In genomic region chr11:3613998-3614741, GRCh38 we compare ENCODE assay signal across 11 cellular contexts. TPM values are rescaled to one million over a fixed set of nuclear protein-coding genes. Genes with fewer than 3 reads are reported as not detected.
DNase-seq lines count a peak whose midpoint lies in the region; ATAC-seq, FAIRE-seq and TF ChIP-seq lines count a peak whose summit lies in the region.
"Had no signal": no experiment of that assay in that cellular context is flagged by ENCODE, and none has a peak within 500 bp of the region (broad histone marks: within the 10 kb centered on the region; RNA-seq: fewer than 3 reads in every experiment).

No MANE protein-coding gene starts in this region.

- H3K36me3 ChIP-seq in astrocyte (ENCODE audit: insufficient read depth, low read length) (no peaks in the 10 kb centered on the region), psoas muscle (ENCODE audit: insufficient read depth in 1 of 2, low read depth in 1 of 2) (no peaks in the 10 kb centered on the region), body of pancreas (replicated peaks in 1 of 2; ENCODE audit: insufficient read depth in 1 of 2, low read depth in 2 of 2) (no peaks in the 10 kb centered on the region)
- H3K36me3 ChIP-seq: SJCRH30 had no signal

- H3K9me3 Mint-ChIP-seq in astrocyte (ENCODE audit: unreplicated experiment), result peaks cover 2% of the 10 kb centered on the region

- H3K4me1 ChIP-seq in astrocyte (ENCODE audit: insufficient read depth, low read length), result no peaks in the 10 kb centered on the region
- peaks cover 18% of the 10 kb centered on the region for H3K4me1 ChIP-seq in psoas muscle
- no peaks in the 10 kb centered on the region for H3K4me1 ChIP-seq in body of pancreas

- H3K9me3 ChIP-seq in astrocyte (ENCODE audit: insufficient read depth, low read depth, low read length) (no peaks in the 10 kb centered on the region), psoas muscle (peaks cover 4% of the 10 kb centered on the region), body of pancreas (no peaks in the 10 kb centered on the region)

- TF ChIP-seq POLR2A in body of pancreas (IDR thresholded peaks at IDR 0.05), result no peak

- H3K9ac ChIP-seq in astrocyte (ENCODE audit: low read length), result no peak overlapping the region

- intact Hi-C loops in psoas muscle (cut with DNase I), result loop anchor here in 1 of 2 donors (2.0 kb wide), 1 partner anchor 29 kb away; no protein-coding TSS in a partner anchor
- intact Hi-C loops in body of pancreas (cut with DNase I), result no loop called here

- no peak for FAIRE-seq in astrocyte (lab: Jason Lieb, UNC)

- DNase-seq in DMS79 treated with DMSO at 0.1 percent for 48 hours (lab: John Stamatoyannopoulos, UW), result peak; percentile 28
- no peak for DNase-seq in DMS79 (lab: John Stamatoyannopoulos, UW)
- peak; percentile 59 to 60 for DNase-seq in Kasumi-1 (lab: John Stamatoyannopoulos, UW)
- no peak for DNase-seq in astrocyte (ENCODE audit: low read depth)
- DNase-seq in psoas muscle, result no peak
- DNase-seq in body of pancreas, result no peak
- DNase-seq in LoVo (ENCODE audit: low spot score), result no peak
- no peak for DNase-seq in RWPE1 (ENCODE audit: low spot score)
- DNase-seq: nucleus accumbens had no signal

- 19 to 38% (median 22%) methylated on average over 10 of the region's 10 CpGs for WGBS in psoas muscle, 3 donors
- WGBS in body of pancreas, 2 donors, result 63 to 71% methylated on average over 10 of the region's 10 CpGs

- peaks cover 12% of the 10 kb centered on the region for H3K4me1 Mint-ChIP-seq in astrocyte (ENCODE audit: low read depth, unreplicated experiment)

- no peak overlapping the region for H2AFZ ChIP-seq in astrocyte (ENCODE audit: low read depth, low read length)

- H3K27me3 Mint-ChIP-seq in astrocyte (ENCODE audit: low read depth, unreplicated experiment), result peaks cover 14% of the 10 kb centered on the region

- peak overlapping the region; percentile 20 for H3K4me3 Mint-ChIP-seq in astrocyte (ENCODE audit: unreplicated experiment)

- H3K36me3 Mint-ChIP-seq in astrocyte (ENCODE audit: low read depth, unreplicated experiment), result no peaks in the 10 kb centered on the region

- POLR2A ChIA-PET in RWPE1 (lab: Yijun Ruan, JAX; ENCODE audit: low non-redundant PET), result no interaction called here

- CTCF ChIA-PET in RWPE1 (lab: Yijun Ruan, JAX), result no interaction called here

- H3K27me3 ChIP-seq in astrocyte (ENCODE audit: insufficient read depth, low read length), result no peaks in the 10 kb centered on the region
- H3K27me3 ChIP-seq in psoas muscle (ENCODE audit: insufficient read depth in 3 of 3, low read length in 2 of 3), result no peaks in the 10 kb centered on the region
- H3K27me3 ChIP-seq in body of pancreas, result no peaks in the 10 kb centered on the region
- H3K27me3 ChIP-seq: SJCRH30 had no signal

- TF ChIP-seq CTCF in astrocyte (IDR thresholded peaks at IDR 0.05; ENCODE audit: insufficient read depth, low read depth, low read length) (no peak), psoas muscle (IDR thresholded peaks at IDR 0.05) (no peak), body of pancreas (IDR thresholded peaks at IDR 0.05) (no peak), RWPE1 (conservative IDR thresholded peaks at IDR 0.05; ENCODE audit: low read depth) (no peak)

- H3K27ac ChIP-seq in astrocyte (ENCODE audit: low read depth, low read length), result no peak overlapping the region
- peak overlapping the region; percentile 94 for H3K27ac ChIP-seq in psoas muscle
- H3K27ac ChIP-seq in body of pancreas, result no peak overlapping the region
- H3K27ac ChIP-seq in RWPE1, result no peak overlapping the region
- H3K27ac ChIP-seq: 22Rv1, SJCRH30 had no signal

- no peaks in the 10 kb centered on the region for H4K20me1 ChIP-seq in astrocyte (ENCODE audit: insufficient read depth, low read length)

- no peak overlapping the region for H3K27ac Mint-ChIP-seq in astrocyte (ENCODE audit: unreplicated experiment)

- no peak overlapping the region for H3K4me2 ChIP-seq in astrocyte (ENCODE audit: low read length)

- H3K4me3 ChIP-seq in astrocyte (ENCODE audit: insufficient read depth, low read depth, low read length) (no peak overlapping the region), psoas muscle (peak overlapping the region; percentile 56), body of pancreas (no peak overlapping the region)
- H3K4me3 ChIP-seq: SJCRH30 had no signal

- no peaks in the 10 kb centered on the region for H3K79me2 ChIP-seq in astrocyte (ENCODE audit: insufficient read depth, low read length)

- peak; percentile 81 to 94 (median 86) for ATAC-seq in psoas muscle
- ATAC-seq in body of pancreas, result no peak

RNA-seq across cellular contexts. Expression of gene ART5, which starts 27.6 kb away (rescaled TPM):
- total RNA-seq in astrocyte (4.1 and 8.3 TPM in 2 replicates), psoas muscle (1 to 10 TPM; 1.4 to 4.4 (median 2.8) TPM), body of pancreas (not detected)
- 1 to 10 TPM in 1 of 3 donors, under 1 TPM in 2; 0.65 to 2.4 (median 0.99) TPM for polyA plus RNA-seq in psoas muscle
- total RNA-seq: SJCRH30 had no signal

RNA-seq across cellular contexts. Expression of gene ART1, which starts 30.8 kb away (rescaled TPM):
- total RNA-seq in astrocyte (not detected in 2 replicates), psoas muscle (10 to 100 TPM; 14.5 to 33.0 (median 24.9) TPM), body of pancreas (not detected)
- polyA plus RNA-seq in psoas muscle, result 1 to 10 TPM in 1 of 3 donors, under 1 TPM in 2; 0.26 to 2.9 (median 0.62) TPM
- total RNA-seq: SJCRH30 had no signal

RNA-seq across cellular contexts. Expression of gene CHRNA10, which starts 57.0 kb away (rescaled TPM):
- 1.5 and 2.1 TPM in 2 replicates for total RNA-seq in astrocyte
- 1 to 10 TPM in 1 of 4 donors, under 1 TPM in 3; 0.36 to 1.4 (median 0.63) TPM for total RNA-seq in psoas muscle
- polyA plus RNA-seq in psoas muscle, result under 1 TPM; 0.13 to 0.65 (median 0.40) TPM
- 1 to 10 TPM; 2.3 to 3.0 TPM for total RNA-seq in body of pancreas

Comparison
In these comparisons a context has a peak if more than half of its experiments do, and no peak if none do; other contexts are left out.
1. DNase-seq: peak in DMS79 treated with DMSO at 0.1 percent for 48 hours (single experiment) and Kasumi-1 (2 of 2); none in DMS79 (single experiment), astrocyte (single experiment), psoas muscle (0 of 2), body of pancreas (0 of 4), LoVo (single experiment) and RWPE1 (single experiment).
2. RNA of gene ART1, which starts 30.8 kb away (total RNA-seq): 14.5 to 33.0 TPM in psoas muscle; not detected in astrocyte and not detected in body of pancreas; every median in the first group is over 10 times any median in the second.